ENCODE assay signal across 1 cellular context in genomic region chr17:8223356-8224063, GRCh38.
TF ChIP-seq lines count a peak whose summit lies in the region.

No MANE protein-coding gene starts in this region.

TF ChIP-seq in H1, 55 proteins besides CTCF, POLR2A, EP300 and RAD21:
- TF ChIP-seq NRF1 (IDR thresholded peaks at IDR 0.05; ENCODE audit: low read depth, low read length) (no peak), SAP30 (IDR thresholded peaks at IDR 0.05; ENCODE audit: insufficient read depth, insufficient replicate concordance, low read length) (peak; percentile 46), TAF1 (IDR thresholded peaks at IDR 0.05; ENCODE audit: low read depth, low read length) (peak; percentile 38; the same call in 1 of the 2 replicates), MAX (IDR thresholded peaks at IDR 0.05) (peak; percentile 80), YY1 (IDR thresholded peaks at IDR 0.05; ENCODE audit: low read depth, low read length) (no peak; the same call in 1 of the 2 replicates), KDM4A (IDR thresholded peaks at IDR 0.05; ENCODE audit: low read depth, low read length, severe bottlenecking) (peak; percentile 51), E2F6 (IDR thresholded peaks at IDR 0.05) (peak; percentile 89), POLR2AphosphoS5 (IDR thresholded peaks at IDR 0.05; ENCODE audit: low read depth, low read length) (peak; percentile 51; the same call in 1 of the 2 replicates), SP4 (IDR thresholded peaks at IDR 0.05; ENCODE audit: low read length) (no peak), RBBP5 (IDR thresholded peaks at IDR 0.05; ENCODE audit: borderline replicate concordance, low read depth, low read length) (0 out of 2 replicates have a peak, but pooled peaks have one; percentile 59), PHF8 (conservative IDR thresholded peaks at IDR 0.05; ENCODE audit: low read depth, low read length) (peak; percentile 51; the same call in 1 of the 2 replicates), SP2 (IDR thresholded peaks at IDR 0.05; ENCODE audit: low read length) (no peak), ASH2L (IDR thresholded peaks at IDR 0.05; ENCODE audit: low read length) (no peak), ATF3 (IDR thresholded peaks at IDR 0.05; ENCODE audit: insufficient read depth, low read depth, low read length) (no peak), CBX8 (IDR thresholded peaks at IDR 0.05; ENCODE audit: borderline replicate concordance, low read depth, low read length) (no peak), BACH1 (IDR thresholded peaks at IDR 0.05; ENCODE audit: low read length) (no peak), MAFK (IDR thresholded peaks at IDR 0.05; ENCODE audit: low read depth, low read length) (no peak), CTBP2 (IDR thresholded peaks at IDR 0.05; ENCODE audit: borderline replicate concordance, insufficient read depth, insufficient read length, low read length) (no peak)
TF ChIP-seq in H1: peak in this region for 8.
